In genomic region chr17:81636505-81637288, GRCh38 we compare ENCODE assay signal across 8 cellular contexts. TPM values are rescaled to one million over a fixed set of nuclear protein-coding genes. Genes with fewer than 3 reads are reported as not detected.
DNase-seq lines count a peak whose midpoint lies in the region; ATAC-seq and TF ChIP-seq lines count a peak whose summit lies in the region.

Gene NPLOC4, minus strand, starts transcription at chr17:81637112. Its CDS starts 182 bp downstream, at chr17:81636930.
Gene TSPAN10, plus strand, starts transcription at chr17:81637196. Its CDS starts 5,217 bp downstream, at chr17:81642413.

- H3K4me3 Mint-ChIP-seq in activated naive CD8-positive, alpha-beta T cell treated with anti-CD3 and anti-CD28 coated beads for 36 hours: peak within 1 kb of the TSS; percentile 95

- H3K27me3 Mint-ChIP-seq in activated naive CD8-positive, alpha-beta T cell treated with anti-CD3 and anti-CD28 coated beads for 36 hours: no peaks in the 10 kb centered on the region

- peaks cover 9% of the 10 kb centered on the region for H3K4me1 ChIP-seq in ovary (ENCODE audit: insufficient read depth)
- peaks cover 15 to 25% of the 10 kb centered on the region in 2 donors for H3K4me1 ChIP-seq in thyroid gland

- WGBS in ovary, 3 donors: 0 to 1% (median 0%) methylated on average over 68 to 77 of the region's 77 CpGs
- 0 to 2% methylated on average over 10 to 51 of the region's 77 CpGs for WGBS in thyroid gland, 2 donors

- peak within 1 kb of the TSS; percentile 87 for H3K27ac Mint-ChIP-seq in activated naive CD8-positive, alpha-beta T cell treated with anti-CD3 and anti-CD28 coated beads for 36 hours

- TF ChIP-seq CTCF in ovary (IDR thresholded peaks at IDR 0.05): peak in 1 of 3 donors; percentile 31
- peak in 1 of 6 experiments; percentile 11 for TF ChIP-seq CTCF in thyroid gland (IDR thresholded peaks at IDR 0.05)

- peaks cover 17% of the 10 kb centered on the region for H3K4me1 Mint-ChIP-seq in activated naive CD8-positive, alpha-beta T cell treated with anti-CD3 and anti-CD28 coated beads for 36 hours

- H3K27me3 ChIP-seq in ovary: no peaks in the 10 kb centered on the region
- H3K27me3 ChIP-seq in thyroid gland: no peaks in the 10 kb centered on the region

- H3K36me3 ChIP-seq in ovary: no peaks in the 10 kb centered on the region
- H3K36me3 ChIP-seq in thyroid gland: no peaks in the 10 kb centered on the region

- TF ChIP-seq POLR2A in ovary (IDR thresholded peaks at IDR 0.05): peak; percentile 77
- TF ChIP-seq POLR2A in thyroid gland (IDR thresholded peaks at IDR 0.05): peak in 1 of 2 donors; percentile 81

- H3K27ac ChIP-seq in ovary: peak within 1 kb of the TSS; percentile 26 to 59
- peak within 1 kb of the TSS in 2 of 3 donors; percentile 58 to 82 for H3K27ac ChIP-seq in thyroid gland

- peak; percentile 91 for ATAC-seq in Right ventricle myocardium inferior

- intact Hi-C loops in Right ventricle myocardium inferior (cut with DNase I): loop anchor here (5.0 kb wide), 1 partner anchor 46 kb away; the partner anchor contains the start of genes ARL16 and HGS
- intact Hi-C loops in ovary (cut with DNase I): no loop called here
- intact Hi-C loops in thyroid gland (cut with DNase I): no loop called here

- no peak for TF ChIP-seq EP300 in ovary (IDR thresholded peaks at IDR 0.05)

- H3K36me3 Mint-ChIP-seq in activated naive CD8-positive, alpha-beta T cell treated with anti-CD3 and anti-CD28 coated beads for 36 hours: peaks cover 8% of the 10 kb centered on the region

- DNase-seq in GDM1 (lab: John Stamatoyannopoulos, UW) (peak; percentile 77), HCEC 1CT (peak; percentile 74), NAMALWA (ENCODE audit: low spot score) (peak; percentile 80), SKM-1 (lab: John Stamatoyannopoulos, UW; ENCODE audit: unreplicated experiment) (peak; percentile 72), Right ventricle myocardium inferior (ENCODE audit: missing footprints) (peak; percentile 93), ovary (peak; percentile 80 to 91 (median 87)), thyroid gland (peak; percentile 86 to 87)
- DNase-seq in activated naive CD8-positive, alpha-beta T cell treated with anti-CD3 and anti-CD28 coated beads for 36 hours: peak; percentile 88

- no peaks in the 10 kb centered on the region for H3K9me3 Mint-ChIP-seq in activated naive CD8-positive, alpha-beta T cell treated with anti-CD3 and anti-CD28 coated beads for 36 hours

- H3K4me3 ChIP-seq in ovary: peak within 1 kb of the TSS; percentile 84
- H3K4me3 ChIP-seq in thyroid gland (replicated peaks in 1 of 3): peak within 1 kb of the TSS; percentile 25 to 81 (median 40)

- H3K9me3 ChIP-seq in ovary (no peaks in the 10 kb centered on the region), thyroid gland (no peaks in the 10 kb centered on the region)

RNA-seq across cellular contexts. Expression of gene NPLOC4, which starts in this region (rescaled TPM):
- 100 to 1,000 TPM; 103 TPM for total RNA-seq in activated naive CD8-positive, alpha-beta T cell treated with anti-CD3 and anti-CD28 coated beads for 36 hours
- 82.0 TPM for total RNA-seq in Right ventricle myocardium inferior
- 10 to 100 TPM; 24.4 to 76.0 (median 56.3) TPM for total RNA-seq in ovary
- 10 to 100 TPM; 25.4 to 84.8 TPM for polyA plus RNA-seq in ovary
- 10 to 100 TPM; 45.8 to 98.5 (median 58.1) TPM for total RNA-seq in thyroid gland

RNA-seq across cellular contexts. Expression of gene TSPAN10, which starts in this region (rescaled TPM):
- under 1 TPM; 0.19 to 0.26 TPM for total RNA-seq in activated naive CD8-positive, alpha-beta T cell treated with anti-CD3 and anti-CD28 coated beads for 36 hours
- total RNA-seq in Right ventricle myocardium inferior: 0.24 TPM
- total RNA-seq in ovary: 1 to 10 TPM in 4 of 7 donors, under 1 TPM in 3; 0.73 to 3.3 (median 1.2) TPM
- 1 to 10 TPM in 1 of 2 donors, under 1 TPM in 1; 0.68 to 1.5 TPM for polyA plus RNA-seq in ovary
- total RNA-seq in thyroid gland: 1 to 10 TPM in 1 of 4 donors, under 1 TPM in 2, not detected in 1; 0.29 to 2.6 (median 0.40) TPM

Comparison
In these comparisons a context has a peak if more than half of its experiments do, and no peak if none do; other contexts are left out.
1. Peak in every context shown above with its lines: DNase-seq, ATAC-seq, H3K4me3 ChIP-seq and H3K27ac ChIP-seq.